ENCODE assay signal across 8 cellular contexts in genomic region chr2:210171309-210172218, GRCh38. TPM values are rescaled to one million over a fixed set of nuclear protein-coding genes. Genes with fewer than 3 reads are reported as not detected.
A peak's percentile ranks its signal among the peaks of the same experiment; 100 is the strongest.
DNase-seq lines count a peak whose midpoint lies in the region; ATAC-seq and TF ChIP-seq lines count a peak whose summit lies in the region.

A gene with protein sequence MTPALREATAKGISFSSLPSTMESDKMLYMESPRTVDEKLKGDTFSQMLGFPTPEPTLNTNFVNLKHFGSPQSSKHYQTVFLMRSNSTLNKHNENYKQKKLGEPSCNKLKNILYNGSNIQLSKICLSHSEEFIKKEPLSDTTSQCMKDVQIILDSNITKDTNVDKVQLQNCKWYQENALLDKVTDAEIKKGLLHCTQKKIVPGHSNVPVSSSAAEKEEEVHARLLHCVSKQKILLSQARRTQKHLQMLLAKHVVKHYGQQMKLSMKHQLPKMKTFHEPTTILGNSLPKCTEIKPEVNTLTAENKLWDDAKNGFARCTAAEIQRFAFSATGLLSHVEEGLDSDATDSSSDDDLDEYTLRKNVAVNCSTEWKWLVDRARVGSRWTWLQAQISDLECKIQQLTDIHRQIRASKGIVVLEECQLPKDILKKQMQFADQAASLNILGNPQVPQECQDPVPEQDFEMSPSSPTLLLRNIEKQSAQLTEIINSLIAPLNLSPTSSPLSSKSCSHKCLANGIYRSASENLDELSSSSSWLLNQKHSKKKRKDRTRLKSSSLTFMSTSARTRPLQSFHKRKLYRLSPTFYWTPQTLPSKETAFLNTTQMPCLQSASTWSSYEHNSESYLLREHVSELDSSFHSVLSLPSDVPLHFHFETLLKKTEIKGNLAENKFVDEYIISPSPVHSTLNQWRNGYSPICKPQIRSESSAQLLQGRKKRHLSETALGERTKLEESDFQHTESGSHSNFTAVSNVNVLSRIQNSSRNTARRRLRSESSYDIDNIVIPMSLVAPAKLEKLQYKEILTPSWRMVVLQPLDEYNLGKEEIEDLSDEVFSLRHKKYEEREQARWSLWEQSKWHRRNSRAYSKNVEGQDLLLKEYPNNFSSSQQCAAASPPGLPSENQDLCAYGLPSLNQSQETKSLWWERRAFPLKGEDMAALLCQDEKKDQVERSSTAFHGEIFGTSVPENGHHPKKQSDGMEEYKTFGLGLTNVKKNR (minus strand): TSS chr2:210171409. CDS start chr2:210154582, 16,827 bp downstream.

- H3K9me3 Mint-ChIP-seq in activated T-cell treated with anti-CD3 and anti-CD28 coated beads, Interleukin-2, amount 50 U/mL, for 72 hours, result no peaks in the 10 kb centered on the region

- TF ChIP-seq EP300 in esophagus muscularis mucosa (IDR thresholded peaks at IDR 0.05), result no peak

- H3K4me1 ChIP-seq in esophagus muscularis mucosa, result peaks cover 27 to 39% (median 36%) of the 10 kb centered on the region in 4 donors

- H3K27ac ChIP-seq in esophagus muscularis mucosa (replicated peaks in 1 of 4), result peak within 1 kb of the TSS; percentile 99 to 100 (median 100)

- peak; percentile 71 for ATAC-seq in GM21737 (IDR thresholded peaks at IDR 0.05; ENCODE audit: unreplicated experiment)
- peak; percentile 83 for ATAC-seq in activated T-cell treated with anti-CD3 and anti-CD28 coated beads, Interleukin-2, amount 50 U/mL, for 72 hours (replicated peaks in 1 of 2)

- peak within 1 kb of the TSS; percentile 98 for H3K27ac Mint-ChIP-seq in activated T-cell treated with anti-CD3 and anti-CD28 coated beads, Interleukin-2, amount 50 U/mL, for 72 hours

- DNase-seq in DMS53 treated with DMSO at 0.1 percent for 48 hours (lab: John Stamatoyannopoulos, UW; ENCODE audit: unreplicated experiment), result peak; percentile 94
- DNase-seq in KG1 (lab: John Stamatoyannopoulos, UW), result peak; percentile 92
- DNase-seq in activated T-cell treated with anti-CD3 and anti-CD28 coated beads, Interleukin-2, amount 50 U/mL, for 72 hours, result peak; percentile 98 to 99
- peak; percentile 99 for DNase-seq in esophagus muscularis mucosa (ENCODE audit: extremely low spot score)
- peak; percentile 97 for DNase-seq in myocyte (ENCODE audit: low read depth)
- peak; percentile 92 to 96 for DNase-seq in stimulated activated CD8-positive, alpha-beta memory T cell treated with anti-CD3 and anti-CD28 coated beads, Interleukin-7, amount 100 ng/mL, for 4 hours (ENCODE audit: low read depth in 2 of 2)

- peak within 1 kb of the TSS; percentile 87 to 98 (median 94) for H3K4me3 ChIP-seq in esophagus muscularis mucosa

- WGBS in esophagus muscularis mucosa, result under 1% methylated on average over 50 of the region's 67 CpGs

- H3K27me3 Mint-ChIP-seq in activated T-cell treated with anti-CD3 and anti-CD28 coated beads, Interleukin-2, amount 50 U/mL, for 72 hours (ENCODE audit: low read depth), result peaks cover 8% of the 10 kb centered on the region

- no peaks in the 10 kb centered on the region for H3K9me3 ChIP-seq in esophagus muscularis mucosa

- peaks cover 34% of the 10 kb centered on the region for H3K4me1 Mint-ChIP-seq in activated T-cell treated with anti-CD3 and anti-CD28 coated beads, Interleukin-2, amount 50 U/mL, for 72 hours (ENCODE audit: low read depth)

- intact Hi-C loops in esophagus muscularis mucosa (cut with DNase I), result no loop called here

- H3K36me3 Mint-ChIP-seq in activated T-cell treated with anti-CD3 and anti-CD28 coated beads, Interleukin-2, amount 50 U/mL, for 72 hours (ENCODE audit: insufficient read depth in 2 of 2), result no peaks in the 10 kb centered on the region

- no peaks in the 10 kb centered on the region for H3K27me3 ChIP-seq in esophagus muscularis mucosa

- peak; percentile 45 for TF ChIP-seq POLR2A in esophagus muscularis mucosa (IDR thresholded peaks at IDR 0.05; ENCODE audit: low read depth)

- no peaks in the 10 kb centered on the region for H3K36me3 ChIP-seq in esophagus muscularis mucosa

- TF ChIP-seq CTCF in esophagus muscularis mucosa (IDR thresholded peaks at IDR 0.05), result no peak

- H3K4me3 Mint-ChIP-seq in activated T-cell treated with anti-CD3 and anti-CD28 coated beads, Interleukin-2, amount 50 U/mL, for 72 hours, result peak within 1 kb of the TSS; percentile 97 to 100

TF ChIP-seq in PFSK-1, 5 proteins besides CTCF, POLR2A, EP300 and RAD21:
- TF ChIP-seq POLR2AphosphoS5 (IDR thresholded peaks at IDR 0.05; ENCODE audit: low read depth, low read length), result 0 out of 2 replicates have a peak, but pooled peaks have one; percentile 23
- no peak for TF ChIP-seq TAF1 (IDR thresholded peaks at IDR 0.05; ENCODE audit: borderline replicate concordance, insufficient read depth, low read length)

RNA-seq across cellular contexts. Expression of the gene that starts here (rescaled TPM):
- polyA plus RNA-seq in PFSK-1 (2012; ENCODE audit: insufficient read length, low read depth), result 0.45 TPM
- 10 to 100 TPM in 1 of 2 donors, 1 to 10 TPM in 1; 7.8 to 10.5 TPM for total RNA-seq in activated T-cell treated with anti-CD3 and anti-CD28 coated beads, Interleukin-2, amount 50 U/mL, for 72 hours
- total RNA-seq in esophagus muscularis mucosa (10 to 100 TPM; 25.1 to 41.5 (median 30.0) TPM), myocyte (19.6 and 32.1 TPM in 2 replicates)
- polyA plus RNA-seq in myocyte (2012), result 3.9 TPM

Comparison
In these comparisons a context has a peak if more than half of its experiments do, and no peak if none do; other contexts are left out.
1. Peak in every context shown above with its lines: DNase-seq, ATAC-seq, H3K4me3 ChIP-seq and H3K27ac ChIP-seq.